Comparison of ENCODE assay signal across 1 cellular context in genomic region chr9:127897194-127897692, GRCh38.
TF ChIP-seq lines count a peak whose summit lies in the region.

No MANE protein-coding gene starts in this region.

TF ChIP-seq in K562, 482 proteins besides CTCF, POLR2A, EP300 and RAD21 (continues in another document):
- TF ChIP-seq MCM5 (IDR thresholded peaks at IDR 0.05; ENCODE audit: low read depth) (no peak), XRCC5 (IDR thresholded peaks at IDR 0.05; ENCODE audit: low read depth, low read length) (0 out of 2 replicates have a peak, but pooled peaks have one; percentile 26), ZBTB40 (IDR thresholded peaks at IDR 0.05) (no peak), ZBTB40 (CRISPR knock-in tag; IDR thresholded peaks at IDR 0.05) (no peak), ZBTB33 (CRISPR knock-in tag; IDR thresholded peaks at IDR 0.05) (no peak), PHB2 (IDR thresholded peaks at IDR 0.05; ENCODE audit: low read depth) (no peak), KHSRP (IDR thresholded peaks at IDR 0.05) (no peak), NR2C1 (IDR thresholded peaks at IDR 0.05) (peak; percentile 60), NR2C1 (tag; IDR thresholded peaks at IDR 0.05) (peak; percentile 69), NRF1 (conservative IDR thresholded peaks at IDR 0.05 in 1 of 2, IDR thresholded peaks at IDR 0.05 in 1 of 2) (no peak), FOXK2 (conservative IDR thresholded peaks at IDR 0.05 in 1 of 2, IDR thresholded peaks at IDR 0.05 in 1 of 2; ENCODE audit: low read depth in 2 of 2) (0 out of 4 replicates have a peak, but pooled peaks of 1 of the 2 experiments have one; percentile 25), ZKSCAN3 (CRISPR knock-in tag; IDR thresholded peaks at IDR 0.05) (no peak), POLR2AphosphoS5 (IDR thresholded peaks at IDR 0.05; ENCODE audit: control insufficient read depth, insufficient read depth, low read depth, low read length) (0 out of 2 replicates have a peak, but pooled peaks have one; percentile 33), ZBTB7A (IDR thresholded peaks at IDR 0.05; ENCODE audit: borderline replicate concordance, control insufficient read depth, low read depth, low read length) (peak; percentile 74; the same call in 1 of the 2 replicates), ARID2 (IDR thresholded peaks at IDR 0.05) (no peak), NFIC (IDR thresholded peaks at IDR 0.05) (no peak), TAL1 (IDR thresholded peaks at IDR 0.05) (no peak), RBBP5 (IDR thresholded peaks at IDR 0.05; ENCODE audit: borderline replicate concordance, insufficient read depth, low read length, poor library complexity, severe bottlenecking) (no peak), SNIP1 (IDR thresholded peaks at IDR 0.05; ENCODE audit: low read depth) (no peak), CAMTA2 (CRISPR knock-in tag; conservative IDR thresholded peaks at IDR 0.05) (no peak), GTF2A2 (tag; IDR thresholded peaks at IDR 0.05) (no peak), NFYB (IDR thresholded peaks at IDR 0.05; ENCODE audit: extremely low read depth, insufficient read length) (peak; percentile 34), GABPA (tag; conservative IDR thresholded peaks at IDR 0.05; ENCODE audit: low read depth) (0 out of 2 replicates have a peak, but pooled peaks have one; percentile 17), ZNF140 (CRISPR knock-in tag; IDR thresholded peaks at IDR 0.05) (no peak), ZFPM2 (CRISPR knock-in tag; IDR thresholded peaks at IDR 0.05) (no peak), PKNOX1 (IDR thresholded peaks at IDR 0.05) (peak; percentile 32; the same call in 1 of the 2 replicates), SPI1 (IDR thresholded peaks at IDR 0.05; ENCODE audit: borderline replicate concordance, low read depth, low read length) (peak; percentile 47; the same call in 1 of the 2 replicates), HMG20A (CRISPR knock-in tag; conservative IDR thresholded peaks at IDR 0.05) (no peak), NR2C2 (CRISPR knock-in tag; IDR thresholded peaks at IDR 0.05) (no peak), NR2C2 (tag; IDR thresholded peaks at IDR 0.05) (peak; percentile 72), SIN3B (IDR thresholded peaks at IDR 0.05; ENCODE audit: low read depth) (no peak), WHSC1 (IDR thresholded peaks at IDR 0.05; ENCODE audit: low read length) (no peak), SLC30A9 (CRISPR knock-in tag; IDR thresholded peaks at IDR 0.05) (no peak), CREM (IDR thresholded peaks at IDR 0.05; ENCODE audit: low read depth) (peak; percentile 31; the same call in 1 of the 2 replicates)
- TF ChIP-seq, protein P1, sequence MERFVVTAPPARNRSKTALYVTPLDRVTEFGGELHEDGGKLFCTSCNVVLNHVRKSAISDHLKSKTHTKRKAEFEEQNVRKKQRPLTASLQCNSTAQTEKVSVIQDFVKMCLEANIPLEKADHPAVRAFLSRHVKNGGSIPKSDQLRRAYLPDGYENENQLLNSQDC (CRISPR knock-in tag; IDR thresholded peaks at IDR 0.05): no peak
- TF ChIP-seq, protein P2, sequence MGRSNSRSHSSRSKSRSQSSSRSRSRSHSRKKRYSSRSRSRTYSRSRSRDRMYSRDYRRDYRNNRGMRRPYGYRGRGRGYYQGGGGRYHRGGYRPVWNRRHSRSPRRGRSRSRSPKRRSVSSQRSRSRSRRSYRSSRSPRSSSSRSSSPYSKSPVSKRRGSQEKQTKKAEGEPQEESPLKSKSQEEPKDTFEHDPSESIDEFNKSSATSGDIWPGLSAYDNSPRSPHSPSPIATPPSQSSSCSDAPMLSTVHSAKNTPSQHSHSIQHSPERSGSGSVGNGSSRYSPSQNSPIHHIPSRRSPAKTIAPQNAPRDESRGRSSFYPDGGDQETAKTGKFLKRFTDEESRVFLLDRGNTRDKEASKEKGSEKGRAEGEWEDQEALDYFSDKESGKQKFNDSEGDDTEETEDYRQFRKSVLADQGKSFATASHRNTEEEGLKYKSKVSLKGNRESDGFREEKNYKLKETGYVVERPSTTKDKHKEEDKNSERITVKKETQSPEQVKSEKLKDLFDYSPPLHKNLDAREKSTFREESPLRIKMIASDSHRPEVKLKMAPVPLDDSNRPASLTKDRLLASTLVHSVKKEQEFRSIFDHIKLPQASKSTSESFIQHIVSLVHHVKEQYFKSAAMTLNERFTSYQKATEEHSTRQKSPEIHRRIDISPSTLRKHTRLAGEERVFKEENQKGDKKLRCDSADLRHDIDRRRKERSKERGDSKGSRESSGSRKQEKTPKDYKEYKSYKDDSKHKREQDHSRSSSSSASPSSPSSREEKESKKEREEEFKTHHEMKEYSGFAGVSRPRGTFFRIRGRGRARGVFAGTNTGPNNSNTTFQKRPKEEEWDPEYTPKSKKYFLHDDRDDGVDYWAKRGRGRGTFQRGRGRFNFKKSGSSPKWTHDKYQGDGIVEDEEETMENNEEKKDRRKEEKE (IDR thresholded peaks at IDR 0.05; ENCODE audit: borderline replicate concordance in 1 of 2, control insufficient read depth in 1 of 2, low read depth in 2 of 2, low read length in 1 of 2): no peak
- TF ChIP-seq, protein P3, sequence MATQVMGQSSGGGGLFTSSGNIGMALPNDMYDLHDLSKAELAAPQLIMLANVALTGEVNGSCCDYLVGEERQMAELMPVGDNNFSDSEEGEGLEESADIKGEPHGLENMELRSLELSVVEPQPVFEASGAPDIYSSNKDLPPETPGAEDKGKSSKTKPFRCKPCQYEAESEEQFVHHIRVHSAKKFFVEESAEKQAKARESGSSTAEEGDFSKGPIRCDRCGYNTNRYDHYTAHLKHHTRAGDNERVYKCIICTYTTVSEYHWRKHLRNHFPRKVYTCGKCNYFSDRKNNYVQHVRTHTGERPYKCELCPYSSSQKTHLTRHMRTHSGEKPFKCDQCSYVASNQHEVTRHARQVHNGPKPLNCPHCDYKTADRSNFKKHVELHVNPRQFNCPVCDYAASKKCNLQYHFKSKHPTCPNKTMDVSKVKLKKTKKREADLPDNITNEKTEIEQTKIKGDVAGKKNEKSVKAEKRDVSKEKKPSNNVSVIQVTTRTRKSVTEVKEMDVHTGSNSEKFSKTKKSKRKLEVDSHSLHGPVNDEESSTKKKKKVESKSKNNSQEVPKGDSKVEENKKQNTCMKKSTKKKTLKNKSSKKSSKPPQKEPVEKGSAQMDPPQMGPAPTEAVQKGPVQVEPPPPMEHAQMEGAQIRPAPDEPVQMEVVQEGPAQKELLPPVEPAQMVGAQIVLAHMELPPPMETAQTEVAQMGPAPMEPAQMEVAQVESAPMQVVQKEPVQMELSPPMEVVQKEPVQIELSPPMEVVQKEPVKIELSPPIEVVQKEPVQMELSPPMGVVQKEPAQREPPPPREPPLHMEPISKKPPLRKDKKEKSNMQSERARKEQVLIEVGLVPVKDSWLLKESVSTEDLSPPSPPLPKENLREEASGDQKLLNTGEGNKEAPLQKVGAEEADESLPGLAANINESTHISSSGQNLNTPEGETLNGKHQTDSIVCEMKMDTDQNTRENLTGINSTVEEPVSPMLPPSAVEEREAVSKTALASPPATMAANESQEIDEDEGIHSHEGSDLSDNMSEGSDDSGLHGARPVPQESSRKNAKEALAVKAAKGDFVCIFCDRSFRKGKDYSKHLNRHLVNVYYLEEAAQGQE (CRISPR knock-in tag; IDR thresholded peaks at IDR 0.05; ENCODE audit: low read depth): no peak
- TF ChIP-seq, protein P4, sequence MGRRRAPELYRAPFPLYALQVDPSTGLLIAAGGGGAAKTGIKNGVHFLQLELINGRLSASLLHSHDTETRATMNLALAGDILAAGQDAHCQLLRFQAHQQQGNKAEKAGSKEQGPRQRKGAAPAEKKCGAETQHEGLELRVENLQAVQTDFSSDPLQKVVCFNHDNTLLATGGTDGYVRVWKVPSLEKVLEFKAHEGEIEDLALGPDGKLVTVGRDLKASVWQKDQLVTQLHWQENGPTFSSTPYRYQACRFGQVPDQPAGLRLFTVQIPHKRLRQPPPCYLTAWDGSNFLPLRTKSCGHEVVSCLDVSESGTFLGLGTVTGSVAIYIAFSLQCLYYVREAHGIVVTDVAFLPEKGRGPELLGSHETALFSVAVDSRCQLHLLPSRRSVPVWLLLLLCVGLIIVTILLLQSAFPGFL (CRISPR knock-in tag; IDR thresholded peaks at IDR 0.05): no peak
- TF ChIP-seq, protein P5, sequence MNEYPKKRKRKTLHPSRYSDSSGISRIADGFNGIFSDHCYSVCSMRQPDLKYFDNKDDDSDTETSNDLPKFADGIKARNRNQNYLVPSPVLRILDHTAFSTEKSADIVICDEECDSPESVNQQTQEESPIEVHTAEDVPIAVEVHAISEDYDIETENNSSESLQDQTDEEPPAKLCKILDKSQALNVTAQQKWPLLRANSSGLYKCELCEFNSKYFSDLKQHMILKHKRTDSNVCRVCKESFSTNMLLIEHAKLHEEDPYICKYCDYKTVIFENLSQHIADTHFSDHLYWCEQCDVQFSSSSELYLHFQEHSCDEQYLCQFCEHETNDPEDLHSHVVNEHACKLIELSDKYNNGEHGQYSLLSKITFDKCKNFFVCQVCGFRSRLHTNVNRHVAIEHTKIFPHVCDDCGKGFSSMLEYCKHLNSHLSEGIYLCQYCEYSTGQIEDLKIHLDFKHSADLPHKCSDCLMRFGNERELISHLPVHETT (CRISPR knock-in tag; conservative IDR thresholded peaks at IDR 0.05 in 1 of 2, IDR thresholded peaks at IDR 0.05 in 1 of 2): peak in 1 of 2 experiments; percentile 30; a peak in 1 of 4 replicates
